Comparison of ENCODE assay signal across 31 cellular contexts in genomic region chr7:33339074-33339805, GRCh38.
DNase-seq lines count a peak whose midpoint lies in the region; ATAC-seq and TF ChIP-seq lines count a peak whose summit lies in the region.
"Had no signal": no experiment of that assay in that cellular context is flagged by ENCODE, and none has a peak within 500 bp of the region (broad histone marks: within the 10 kb centered on the region; RNA-seq: fewer than 3 reads in every experiment).

No MANE protein-coding gene starts in this region.

- intact Hi-C loops in upper lobe of right lung (cut with DNase I): no loop called here

- TF ChIP-seq RAD21 in SK-N-SH (IDR thresholded peaks at IDR 0.05; ENCODE audit: low read length): no peak

- H2AFZ ChIP-seq in SK-N-SH (ENCODE audit: low read depth): no peak overlapping the region
- H2AFZ ChIP-seq: hepatocyte had no signal

- no peak overlapping the region for H3K9ac ChIP-seq in SK-N-SH

- TF ChIP-seq CTCF in epithelial cell of esophagus (IDR thresholded peaks at IDR 0.05; ENCODE audit: insufficient read depth, low read depth, low read length, missing control alignments) (no peak), upper lobe of right lung (IDR thresholded peaks at IDR 0.05) (no peak), GM20000 (IDR thresholded peaks at IDR 0.05; ENCODE audit: extremely low read depth, missing control alignments) (no peak), osteocyte (IDR thresholded peaks at IDR 0.05) (no peak), SK-N-SH (IDR thresholded peaks at IDR 0.05) (no peak)

- no peaks in the 10 kb centered on the region for H3F3A ChIP-seq in SK-N-SH (replicated peaks; ENCODE audit: insufficient read depth)

- WGBS in SK-N-SH (ENCODE audit: low lambda C conversion rate): 77% methylated on average over 3 of the region's 3 CpGs

- no peak overlapping the region for H3K4me2 ChIP-seq in SK-N-SH
- H3K4me2 ChIP-seq: hepatocyte had no signal

- no peaks in the 10 kb centered on the region for H3K4me1 ChIP-seq in upper lobe of right lung
- no peaks in the 10 kb centered on the region for H3K4me1 ChIP-seq in SK-N-SH (ENCODE audit: control insufficient read depth in 1 of 2, insufficient read depth in 2 of 2, low read depth in 1 of 2, low read length in 1 of 2)
- H3K4me1 ChIP-seq: ascending aorta, gastrocnemius medialis, lower lobe of right lung had no signal

- no peaks in the 10 kb centered on the region for H3K4me1 Mint-ChIP-seq in osteocyte (ENCODE audit: unreplicated experiment)
- H3K4me1 Mint-ChIP-seq: IgD-negative memory B cell; stimulated activated effector memory CD8-positive, alpha-beta T cell treated with anti-CD3 and anti-CD28 coated beads, Interleukin-12 subunit alpha, Interleukin-12 subunit beta, amount 100 ng/mL, for 72 hours had no signal

- CTCF ChIA-PET in SK-N-SH (lab: Yijun Ruan, JAX): interaction anchor here (0.9 to 2.4 kb wide), 4 partner anchors 15 to 589 kb away, joined by 3 to 9 read pairs (median 3); no protein-coding TSS in a partner anchor

- no peaks in the 10 kb centered on the region for H3K27me3 Mint-ChIP-seq in osteocyte (ENCODE audit: unreplicated experiment)
- H3K27me3 Mint-ChIP-seq: activated CD4-positive, alpha-beta memory T cell treated with anti-CD3 and anti-CD28 coated beads for 36 hours; CD4-positive, alpha-beta T cell; effector memory CD8-positive, alpha-beta T cell; IgD-negative memory B cell; natural killer cell treated with Interleukin-12 subunit alpha and Interleukin-12 subunit beta and Interleukin-15 and Interleukin-18, amount 100 ng/mL, for 72 hours; type B pancreatic cell had no signal

- peaks cover 3% of the 10 kb centered on the region for H3K36me3 Mint-ChIP-seq in osteocyte (ENCODE audit: unreplicated experiment)
- H3K36me3 Mint-ChIP-seq: natural killer cell treated with Interleukin-12 subunit alpha and Interleukin-12 subunit beta and Interleukin-15 and Interleukin-18, amount 100 ng/mL, for 72 hours; stimulated activated effector memory CD8-positive, alpha-beta T cell treated with anti-CD3 and anti-CD28 coated beads, Interleukin-12 subunit alpha, Interleukin-12 subunit beta, amount 100 ng/mL, for 72 hours; type B pancreatic cell had no signal

- no peak overlapping the region for H3K4me3 Mint-ChIP-seq in osteocyte (ENCODE audit: unreplicated experiment)
- H3K4me3 Mint-ChIP-seq: activated CD4-positive, alpha-beta memory T cell treated with anti-CD3 and anti-CD28 coated beads for 36 hours; activated T-cell treated with anti-CD3 and anti-CD28 coated beads, Interleukin-2, amount 50 U/mL, for 72 hours; CD4-positive, alpha-beta T cell; effector memory CD8-positive, alpha-beta T cell; IgD-negative memory B cell; natural killer cell treated with Interleukin-12 subunit alpha and Interleukin-12 subunit beta and Interleukin-15 and Interleukin-18, amount 100 ng/mL, for 72 hours; stimulated activated effector memory CD8-positive, alpha-beta T cell treated with anti-CD3 and anti-CD28 coated beads, Interleukin-12 subunit alpha, Interleukin-12 subunit beta, amount 100 ng/mL, for 72 hours; type B pancreatic cell had no signal

- no peaks in the 10 kb centered on the region for H3K27me3 ChIP-seq in MG63
- H3K27me3 ChIP-seq in upper lobe of right lung: no peaks in the 10 kb centered on the region
- no peaks in the 10 kb centered on the region for H3K27me3 ChIP-seq in SK-N-SH (ENCODE audit: insufficient read depth)
- H3K27me3 ChIP-seq: ascending aorta, gastrocnemius medialis, hepatocyte had no signal

- no peaks in the 10 kb centered on the region for H3K9me3 Mint-ChIP-seq in osteocyte (ENCODE audit: unreplicated experiment)
- H3K9me3 Mint-ChIP-seq: activated CD4-positive, alpha-beta memory T cell treated with anti-CD3 and anti-CD28 coated beads for 36 hours; activated T-cell treated with anti-CD3 and anti-CD28 coated beads, Interleukin-2, amount 50 U/mL, for 72 hours; CD4-positive, alpha-beta T cell; effector memory CD8-positive, alpha-beta T cell; IgD-negative memory B cell; natural killer cell treated with Interleukin-12 subunit alpha and Interleukin-12 subunit beta and Interleukin-15 and Interleukin-18, amount 100 ng/mL, for 72 hours; stimulated activated effector memory CD8-positive, alpha-beta T cell treated with anti-CD3 and anti-CD28 coated beads, Interleukin-12 subunit alpha, Interleukin-12 subunit beta, amount 100 ng/mL, for 72 hours; type B pancreatic cell had no signal

- peak; percentile 36 for ATAC-seq in upper lobe of right lung
- ATAC-seq: activated T-cell treated with anti-CD3 and anti-CD28 coated beads, Interleukin-2, amount 50 U/mL, for 72 hours; effector memory CD8-positive, alpha-beta T cell; gastrocnemius medialis; HCT116; natural killer cell treated with Interleukin-12 subunit alpha and Interleukin-12 subunit beta and Interleukin-15 and Interleukin-18, amount 100 ng/mL, for 72 hours; stimulated activated effector memory CD8-positive, alpha-beta T cell treated with anti-CD3 and anti-CD28 coated beads, Interleukin-12 subunit alpha, Interleukin-12 subunit beta, amount 100 ng/mL, for 72 hours had no signal

- H3K9me2 ChIP-seq in SK-N-SH: no peaks in the 10 kb centered on the region

- H3K27ac Mint-ChIP-seq in osteocyte (ENCODE audit: unreplicated experiment): no peak overlapping the region
- H3K27ac Mint-ChIP-seq: activated CD4-positive, alpha-beta memory T cell treated with anti-CD3 and anti-CD28 coated beads for 36 hours; activated T-cell treated with anti-CD3 and anti-CD28 coated beads, Interleukin-2, amount 50 U/mL, for 72 hours; CD4-positive, alpha-beta T cell; effector memory CD8-positive, alpha-beta T cell; IgD-negative memory B cell; natural killer cell treated with Interleukin-12 subunit alpha and Interleukin-12 subunit beta and Interleukin-15 and Interleukin-18, amount 100 ng/mL, for 72 hours; stimulated activated effector memory CD8-positive, alpha-beta T cell treated with anti-CD3 and anti-CD28 coated beads, Interleukin-12 subunit alpha, Interleukin-12 subunit beta, amount 100 ng/mL, for 72 hours; type B pancreatic cell had no signal

- H3K27ac ChIP-seq in upper lobe of right lung: no peak overlapping the region
- H3K27ac ChIP-seq in SK-N-SH (ENCODE audit: low read depth in 2 of 2, low read length in 1 of 2): no peak overlapping the region
- H3K27ac ChIP-seq: ascending aorta, coronary artery, gastrocnemius medialis, hepatocyte, lower lobe of right lung had no signal

- H3K4me3 ChIP-seq in MG63 (no peak overlapping the region), epithelial cell of esophagus (ENCODE audit: low read length) (no peak overlapping the region), upper lobe of right lung (no peak overlapping the region), SK-N-SH (ENCODE audit: low read depth in 2 of 2, low read length in 1 of 2) (no peak overlapping the region)
- H3K4me3 ChIP-seq: ascending aorta, coronary artery, gastrocnemius medialis, hepatocyte, lower lobe of right lung had no signal

- H3K36me3 ChIP-seq in MG63 (no peaks in the 10 kb centered on the region), upper lobe of right lung (no peaks in the 10 kb centered on the region), SK-N-SH (replicated peaks in 1 of 2; ENCODE audit: control insufficient read depth in 1 of 2, insufficient read depth in 2 of 2, low read length in 1 of 2) (peaks cover 0 to 6% of the 10 kb centered on the region in 2 experiments)
- H3K36me3 ChIP-seq: gastrocnemius medialis, lower lobe of right lung had no signal

- H3K9me3 ChIP-seq in MG63 (no peaks in the 10 kb centered on the region), upper lobe of right lung (no peaks in the 10 kb centered on the region), SK-N-SH (no peaks in the 10 kb centered on the region)
- H3K9me3 ChIP-seq: ascending aorta, gastrocnemius medialis, lower lobe of right lung had no signal

- no peaks in the 10 kb centered on the region for H3K79me2 ChIP-seq in SK-N-SH (ENCODE audit: insufficient read depth)
- H3K79me2 ChIP-seq: hepatocyte had no signal

- TF ChIP-seq EP300 in SK-N-SH (IDR thresholded peaks at IDR 0.05; ENCODE audit: borderline replicate concordance in 1 of 2, low read depth in 1 of 2, low read length in 1 of 2): no peak

- peak; percentile 7 to 56 for DNase-seq in NCI-H524 (lab: John Stamatoyannopoulos, UW)
- no peak for DNase-seq in NCI-H524 treated with DMSO at 0.1 percent for 48 hours (lab: John Stamatoyannopoulos, UW)
- DNase-seq in MG63: peak; percentile 33
- DNase-seq in epithelial cell of esophagus (ENCODE audit: low read depth): peak; percentile 23
- DNase-seq in upper lobe of right lung: no peak
- DNase-seq in GM20000 (ENCODE audit: low spot score): no peak
- no peak for DNase-seq in osteocyte (ENCODE audit: extremely low spot score, unreplicated experiment)
- no peak for DNase-seq in SK-N-SH
- DNase-seq: 8988T; activated CD4-positive, alpha-beta memory T cell treated with anti-CD3 and anti-CD28 coated beads for 36 hours; activated CD4-positive, alpha-beta T cell treated with anti-CD3 and anti-CD28 coated beads for 1 hour; activated T-cell treated with anti-CD3 and anti-CD28 coated beads, Interleukin-2, amount 50 U/mL, for 72 hours; caudate nucleus; CD4-positive, alpha-beta T cell; effector memory CD8-positive, alpha-beta T cell; gastrocnemius medialis; lower lobe of right lung; NCI-H1092 treated with DMSO at 0.1 percent for 48 hours; NCI-H187; NCI-H2171 treated with DMSO at 0.1 percent for 48 hours; NCI-H526 treated with DMSO at 0.1 percent for 48 hours; occipital lobe; SHP77 had no signal

- no peaks in the 10 kb centered on the region for H4K20me1 ChIP-seq in SK-N-SH (ENCODE audit: insufficient read depth)

- POLR2A ChIA-PET in SK-N-SH (lab: Yijun Ruan, JAX): no interaction called here

TF ChIP-seq in SK-N-SH, 30 proteins besides CTCF, POLR2A, EP300 and RAD21 (continues in another document):
- TF ChIP-seq MAX (IDR thresholded peaks at IDR 0.05; ENCODE audit: low read depth) (no peak), JUND (IDR thresholded peaks at IDR 0.05) (no peak), GATA2 (CRISPR knock-in tag; IDR thresholded peaks at IDR 0.05) (no peak), POLR2AphosphoS5 (IDR thresholded peaks at IDR 0.05; ENCODE audit: low read depth, low read length) (no peak), GABPA (IDR thresholded peaks at IDR 0.05; ENCODE audit: low read depth) (no peak)

Comparison
In these comparisons a context has a peak if more than half of its experiments do, and no peak if none do; other contexts are left out.
1. DNase-seq: peak in NCI-H524 (2 of 2), MG63 (single experiment) and epithelial cell of esophagus (single experiment); none in NCI-H524 treated with DMSO at 0.1 percent for 48 hours (single experiment), upper lobe of right lung (single experiment), GM20000 (single experiment), osteocyte (single experiment) and SK-N-SH (single experiment).